ENCODE assay signal across 9 cellular contexts in genomic region chr3:127073931-127074820, GRCh38.
DNase-seq lines count a peak whose midpoint lies in the region; ATAC-seq, FAIRE-seq and TF ChIP-seq lines count a peak whose summit lies in the region.
"Had no signal": no experiment of that assay in that cellular context is flagged by ENCODE, and none has a peak within 500 bp of the region (broad histone marks: within the 10 kb centered on the region; RNA-seq: fewer than 3 reads in every experiment).

No MANE protein-coding gene starts in this region.

- ATAC-seq in gastrocnemius medialis (peak; percentile 30 to 50), HG02884 (IDR thresholded peaks at IDR 0.05; ENCODE audit: unreplicated experiment) (no peak)

- no peak for TF ChIP-seq CTCF in gastrocnemius medialis (IDR thresholded peaks at IDR 0.05 in 4 of 5, conservative IDR thresholded peaks at IDR 0.05 in 1 of 5)

- intact Hi-C loops in gastrocnemius medialis (cut with DNase I; ENCODE audit: low total_unique reads) = no loop called here

- peaks cover 0 to 3% of the 10 kb centered on the region in 2 donors for H3K27me3 ChIP-seq in esophagus (ENCODE audit: control insufficient read depth in 1 of 2, insufficient read depth in 2 of 2, low read length in 2 of 2)
- H3K27me3 ChIP-seq in gastrocnemius medialis = no peaks in the 10 kb centered on the region

- H3K4me3 ChIP-seq in esophagus (ENCODE audit: low read depth in 1 of 2, low read length in 2 of 2) (no peak overlapping the region), gastrocnemius medialis (no peak overlapping the region)

- no peak for DNase-seq in GM12891 (ENCODE audit: insufficient read length, low spot score)
- peak; percentile 3 for DNase-seq in OCI-M1 (lab: John Stamatoyannopoulos, UW)
- DNase-seq in gastrocnemius medialis = no peak
- no peak for DNase-seq in KBM-7
- DNase-seq in germinal center (ENCODE audit: low spot score) = no peak
- DNase-seq: NCI-H1105 had no signal

- H3K36me3 ChIP-seq in esophagus (ENCODE audit: control insufficient read depth in 2 of 2, insufficient read depth in 2 of 2, low read length in 1 of 2) (no peaks in the 10 kb centered on the region), gastrocnemius medialis (no peaks in the 10 kb centered on the region)

- TF ChIP-seq POLR2A in GM12891 (IDR thresholded peaks at IDR 0.05; ENCODE audit: low read depth, low read length) (no peak), gastrocnemius medialis (IDR thresholded peaks at IDR 0.05) (no peak)

- peaks cover 20 to 43% of the 10 kb centered on the region in 2 donors for H3K4me1 ChIP-seq in esophagus (ENCODE audit: control insufficient read depth in 2 of 2, insufficient read depth in 2 of 2, low read length in 1 of 2)
- H3K4me1 ChIP-seq in gastrocnemius medialis = no peaks in the 10 kb centered on the region

- FAIRE-seq in GM12891 (lab: Jason Lieb, UNC) = peak; percentile 9

- H3K9me3 ChIP-seq in esophagus (ENCODE audit: control insufficient read depth in 2 of 2, insufficient read depth in 1 of 2, low read depth in 1 of 2, low read length in 1 of 2) (peaks cover 0 to 2% of the 10 kb centered on the region in 2 donors), gastrocnemius medialis (no peaks in the 10 kb centered on the region)

- WGBS in esophagus, 2 donors = 49 to 58% methylated on average over 7 of the region's 7 CpGs

- in situ Hi-C loops in gastrocnemius medialis (cut with MboI; ENCODE audit: low sequenced_read_pairs in 4 of 4) (no loop called here), KBM-7 (cut with MboI; ENCODE audit: low pct_unique_long_range_greater_than_20kb, low sequenced_read_pairs) (no loop called here)

- H3K27ac ChIP-seq in esophagus (ENCODE audit: low read depth in 2 of 2, low read length in 1 of 2) (peak overlapping the region; percentile 72 to 85), gastrocnemius medialis (no peak overlapping the region)
- H3K27ac ChIP-seq: HL-60 had no signal

TF ChIP-seq in GM12891, 5 proteins besides CTCF, POLR2A, EP300 and RAD21:
- no peak for TF ChIP-seq POLR2AphosphoS5 (IDR thresholded peaks at IDR 0.05; ENCODE audit: low read depth, low read length)
- no peak for TF ChIP-seq SPI1 (IDR thresholded peaks at IDR 0.05; ENCODE audit: low read depth, low read length)
- no peak for TF ChIP-seq PAX5 (IDR thresholded peaks at IDR 0.05; ENCODE audit: insufficient read depth, low read length, severe bottlenecking)
- TF ChIP-seq POU2F2 (IDR thresholded peaks at IDR 0.05; ENCODE audit: low read depth, low read length) = no peak
- TF ChIP-seq TAF1 (IDR thresholded peaks at IDR 0.05; ENCODE audit: low read depth, low read length) = no peak

Comparison
In these comparisons a context has a peak if more than half of its experiments do, and no peak if none do; other contexts are left out.
1. H3K27ac ChIP-seq: peak in esophagus (2 of 2); none in gastrocnemius medialis (0 of 4).